ENCODE assay signal across 25 cellular contexts in genomic region chr2:231970461-231970860, GRCh38. TPM values are rescaled to one million over a fixed set of nuclear protein-coding genes. Genes with fewer than 3 reads are reported as not detected.
"Had no signal": no experiment of that assay in that cellular context is flagged by ENCODE, and none has a peak within 500 bp of the region (broad histone marks: within the 10 kb centered on the region; RNA-seq: fewer than 3 reads in every experiment).

No MANE protein-coding gene starts in this region.

- DNase-seq: activated B cell treated with CpG ODN at 0.5 μM for 24 hours; activated CD4-positive, alpha-beta T cell treated with anti-CD3 and anti-CD28 coated beads for 1 hour; activated CD4-positive, alpha-beta T cell treated with anti-CD3 and anti-CD28 coated beads, Interleukin-2, amount 10 ng/mL, durations not matched to agents 24 days and 14 days; activated CD4-positive, alpha-beta T cell treated with anti-CD3 and anti-CD28 coated beads, Interleukin-2, amount 50 U/mL, for 48 hours; activated CD8-positive, alpha-beta memory T cell treated with anti-CD3 and anti-CD28 coated beads, Interleukin-2, amount 10 ng/mL, durations not matched to agents 7 days and 5 days; activated effector memory CD4-positive, alpha-beta T cell treated with Interleukin-2 at 50 U/mL for 16 hours; activated naive CD4-positive, alpha-beta T cell; activated T-cell treated with anti-CD3 and anti-CD28 coated beads, Interleukin-2, amount 50 U/mL, for 24 hours; amniotic stem cell; brain microvascular endothelial cell; cerebellar nuclear complex; Karpas-422; NCI-H1417; NCI-H1930; NCI-H2171; NCI-H2227 treated with DMSO at 0.1 percent for 48 hours; NCI-H526 treated with DMSO at 0.1 percent for 48 hours; NCI-H82; NK-92 treated with Interleukin-12 subunit alpha and Interleukin-12 subunit beta, amount 100 ng/mL, for 24 hours; SIG-M5; T-helper 17 cell; T-helper 9 cell had no signal

- H3K27me3 ChIP-seq: ascending aorta, brain microvascular endothelial cell had no signal

- H3K9me3 ChIP-seq: ascending aorta had no signal

- FAIRE-seq: K562 had no signal

- H3K27ac ChIP-seq: ascending aorta, brain microvascular endothelial cell had no signal

- H3K4me3 ChIP-seq: ascending aorta, K562 had no signal

- H3K4me1 ChIP-seq: ascending aorta had no signal

- H3K36me3 ChIP-seq: brain microvascular endothelial cell had no signal

- ATAC-seq: activated CD8-positive, alpha-beta memory T cell treated with anti-CD3 and anti-CD28 coated beads, Interleukin-2, amount 10 ng/mL, durations not matched to agents 7 days and 5 days; K562; T-helper 17 cell had no signal

RNA-seq across cellular contexts. Expression of gene NPPC, which starts 44.3 kb away (rescaled TPM):
- total RNA-seq: activated B cell treated with CpG ODN at 0.5 μM for 24 hours; activated CD8-positive, alpha-beta memory T cell treated with anti-CD3 and anti-CD28 coated beads, Interleukin-2, amount 10 ng/mL, durations not matched to agents 7 days and 5 days; ascending aorta; K562; NCI-H460; T-helper 17 cell had no signal
- polyA plus RNA-seq: K562 had no signal
